Comparison of ENCODE assay signal across 8 cellular contexts in the genomic region with DNA sequence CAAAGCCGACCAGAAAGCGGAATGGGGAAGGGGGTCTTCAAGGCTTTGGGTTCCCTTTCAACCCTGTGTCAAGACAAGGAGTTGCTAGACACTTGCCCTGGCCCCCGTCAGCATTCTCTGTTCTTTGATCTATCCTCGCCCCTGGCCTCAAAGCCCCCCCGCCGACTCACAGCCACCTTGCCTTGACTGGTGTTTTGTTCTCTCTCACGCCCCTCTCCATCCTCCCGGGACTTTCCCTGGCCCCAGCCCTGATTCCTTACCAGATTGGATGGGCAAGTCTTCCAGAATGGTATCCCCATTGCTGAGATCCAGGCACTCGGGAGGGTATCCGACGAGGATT. TPM values are rescaled to one million over a fixed set of nuclear protein-coding genes. Genes with fewer than 3 reads are reported as not detected.
DNase-seq lines count a peak whose midpoint lies in the region; ATAC-seq and TF ChIP-seq lines count a peak whose summit lies in the region.

No MANE protein-coding gene starts in this region.

- no peaks in the 10 kb centered on the region for H3K9me3 Mint-ChIP-seq in dendritic cell treated with granulocyte-macrophage colony-stimulating factor and Interleukin-4, amounts not matched to agents 40 ng/mL and 50 ng/mL, for 4 days
- H3K9me3 Mint-ChIP-seq in naive B cell, result peaks cover 0 to 3% (median 0%) of the 10 kb centered on the region in 7 donors

- no peaks in the 10 kb centered on the region for H3K27me3 ChIP-seq in PC-3 (ENCODE audit: low read length)

- no TSS peak for BruUV-seq in PC-3 (replicated peaks; lab: Mats Ljungman, UMichigan)

- H3K27ac ChIP-seq in PC-3 (ENCODE audit: low read length), result peak overlapping the region; percentile 95

- no peak; the same call in 1 of the 2 replicates for ATAC-seq in PC-3
- no peak for ATAC-seq in naive B cell (ENCODE audit: low read depth in 2 of 2)
- ATAC-seq in HG02981 (IDR thresholded peaks at IDR 0.05; ENCODE audit: unreplicated experiment), result no peak

- peaks cover 74% of the 10 kb centered on the region for H3K4me1 ChIP-seq in PC-3 (ENCODE audit: insufficient read depth, low read length)

- peaks cover 36% of the 10 kb centered on the region for H3K4me1 Mint-ChIP-seq in dendritic cell treated with granulocyte-macrophage colony-stimulating factor and Interleukin-4, amounts not matched to agents 40 ng/mL and 50 ng/mL, for 4 days (ENCODE audit: low read depth)
- H3K4me1 Mint-ChIP-seq in naive B cell, result peaks cover 38 to 66% (median 57%) of the 10 kb centered on the region in 3 donors

- DNase-seq in PC-3 (no peak), naive B cell (no peak), retina (no peak), cortex of kidney (lab: John Stamatoyannopoulos, UW) (no peak), NCI-H1436 treated with DMSO at 0.1 percent for 48 hours (lab: John Stamatoyannopoulos, UW) (no peak)

- peak overlapping the region; percentile 89 for H3K4me2 ChIP-seq in PC-3 (ENCODE audit: low read length)

- TF ChIP-seq CTCF in GM12875 (IDR thresholded peaks at IDR 0.05; ENCODE audit: borderline replicate concordance, insufficient read depth, low read depth, low read length), result no peak
- TF ChIP-seq CTCF in PC-3 (conservative IDR thresholded peaks at IDR 0.05; ENCODE audit: low read depth, low read length), result no peak

- peaks cover 14% of the 10 kb centered on the region for H3F3A ChIP-seq in PC-3 (ENCODE audit: low read length, unreplicated experiment)

- no peaks in the 10 kb centered on the region for H3K27me3 Mint-ChIP-seq in dendritic cell treated with granulocyte-macrophage colony-stimulating factor and Interleukin-4, amounts not matched to agents 40 ng/mL and 50 ng/mL, for 4 days
- no peaks in the 10 kb centered on the region for H3K27me3 Mint-ChIP-seq in naive B cell

- POLR2A ChIA-PET in PC-3 (lab: Charles Lee; ENCODE audit: unreplicated experiment), result interaction anchor here (1.7 kb wide), 1 partner anchor 18 kb away, joined by 11 read pairs; a partner anchor contains a TSS

- intact Hi-C loops in PC-3 (cut with micrococcal nuclease), result loop anchor here (2.0 to 10.0 kb wide), 3 partner anchors 68 to 416 kb away; a partner anchor contains a TSS
- intact Hi-C loops in dendritic cell treated with granulocyte-macrophage colony-stimulating factor and Interleukin-4, amounts not matched to agents 40 ng/mL and 50 ng/mL, for 4 days (cut with micrococcal nuclease), result loop anchor here (5.0 kb wide), 1 partner anchor 33 kb away; no protein-coding TSS in a partner anchor

- peak overlapping the region; percentile 95 for H3K9ac ChIP-seq in PC-3 (ENCODE audit: low read length)

- H3K36me3 Mint-ChIP-seq in dendritic cell treated with granulocyte-macrophage colony-stimulating factor and Interleukin-4, amounts not matched to agents 40 ng/mL and 50 ng/mL, for 4 days (ENCODE audit: low read depth), result peaks cover 48% of the 10 kb centered on the region
- peaks cover 0 to 4% of the 10 kb centered on the region in 2 donors for H3K36me3 Mint-ChIP-seq in naive B cell

- peaks cover 44% of the 10 kb centered on the region for H4K20me1 ChIP-seq in PC-3 (ENCODE audit: low read length)

- H2AFZ ChIP-seq in PC-3 (ENCODE audit: low read length), result peak overlapping the region; percentile 88

- no peaks in the 10 kb centered on the region for H3K9me3 ChIP-seq in PC-3 (ENCODE audit: low read length)

- H3K79me2 ChIP-seq in PC-3 (ENCODE audit: low read length), result peaks cover 85% of the 10 kb centered on the region

- CTCF ChIA-PET in PC-3 (lab: Charles Lee), result interaction anchor here (1.5 kb wide), 1 partner anchor 24 kb away, joined by 6 read pairs; no protein-coding TSS in a partner anchor

- peak overlapping the region; percentile 97 for H3K4me3 Mint-ChIP-seq in dendritic cell treated with granulocyte-macrophage colony-stimulating factor and Interleukin-4, amounts not matched to agents 40 ng/mL and 50 ng/mL, for 4 days
- H3K4me3 Mint-ChIP-seq in naive B cell, result peak overlapping the region; percentile 93 to 100 (median 97)

- peak overlapping the region; percentile 97 for H3K27ac Mint-ChIP-seq in dendritic cell treated with granulocyte-macrophage colony-stimulating factor and Interleukin-4, amounts not matched to agents 40 ng/mL and 50 ng/mL, for 4 days
- peak overlapping the region; percentile 47 to 97 (median 92) for H3K27ac Mint-ChIP-seq in naive B cell

- H3K4me3 ChIP-seq in GM12875 (ENCODE audit: low read depth, low read length), result peak overlapping the region; percentile 66
- H3K4me3 ChIP-seq in PC-3 (ENCODE audit: low read length), result peak overlapping the region; percentile 78

- peaks cover 43% of the 10 kb centered on the region for H3K36me3 ChIP-seq in PC-3 (ENCODE audit: low read depth, low read length)

- H3K9me2 ChIP-seq in PC-3 (replicated peaks; ENCODE audit: low read length), result no peaks in the 10 kb centered on the region

RNA-seq across cellular contexts. Expression of a gene that starts 0.6 kb away (rescaled TPM):
- 54.0 and 63.9 TPM in 2 replicates for total RNA-seq in PC-3 (2014; rRNA removed)
- 1 to 10 TPM; 1.3 to 3.5 (median 1.8) TPM for polyA plus RNA-seq in naive B cell (ENCODE audit: low read depth in 6 of 6)

RNA-seq across cellular contexts. Expression of a gene that starts 2.7 kb away (rescaled TPM):
- total RNA-seq in PC-3 (2014; rRNA removed), result 37.5 and 48.6 TPM in 2 replicates
- 1 to 10 TPM; 2.5 to 8.2 (median 6.1) TPM for polyA plus RNA-seq in naive B cell (ENCODE audit: low read depth in 6 of 6)

RNA-seq across cellular contexts. Expression of a gene that starts 17.8 kb away (rescaled TPM):
- total RNA-seq in PC-3 (2014; rRNA removed), result 34.9 and 36.2 TPM in 2 replicates
- 1 to 10 TPM in 1 of 6 donors, under 1 TPM in 3, not detected in 2; 0.08 to 2.3 (median 0.12) TPM for polyA plus RNA-seq in naive B cell (ENCODE audit: low read depth in 6 of 6)

RNA-seq across cellular contexts. Expression of a gene that starts 38.3 kb away (rescaled TPM):
- total RNA-seq in PC-3 (2014; rRNA removed), result not detected in 2 replicates
- polyA plus RNA-seq in naive B cell (ENCODE audit: low read depth in 6 of 6), result under 1 TPM in 1 of 6 donors, not detected in 5; 0.23 TPM

RNA-seq across cellular contexts. Expression of a gene that starts 53.6 kb away (rescaled TPM):
- total RNA-seq in PC-3 (2014; rRNA removed), result not detected in 2 replicates
- polyA plus RNA-seq in naive B cell (ENCODE audit: low read depth in 6 of 6), result not detected
